In genomic region chr3:169558371-169558770, GRCh38 we compare ENCODE assay signal across 20 cellular contexts.
"Had no signal": no experiment of that assay in that cellular context is flagged by ENCODE, and none has a peak within 500 bp of the region (broad histone marks: within the 10 kb centered on the region; RNA-seq: fewer than 3 reads in every experiment).

No MANE protein-coding gene starts in this region.

- H3K36me3 Mint-ChIP-seq: activated CD8-positive, alpha-beta memory T cell treated with anti-CD3 and anti-CD28 coated beads, Interleukin-2, amount 10 ng/mL, durations not matched to agents 7 days and 5 days; brain; naive thymus-derived CD8-positive, alpha-beta T cell had no signal

- H3K4me3 Mint-ChIP-seq: activated B cell treated with CpG ODN at 0.5 μM for 24 hours; activated CD4-positive, alpha-beta memory T cell treated with anti-CD3 and anti-CD28 coated beads, Interleukin-2, amount 10 ng/mL, durations not matched to agents 7 days and 5 days; activated CD8-positive, alpha-beta memory T cell treated with anti-CD3 and anti-CD28 coated beads, Interleukin-2, amount 10 ng/mL, durations not matched to agents 7 days and 5 days; brain; naive thymus-derived CD8-positive, alpha-beta T cell had no signal

- H3K27ac Mint-ChIP-seq: activated B cell treated with CpG ODN at 0.5 μM for 24 hours; activated CD4-positive, alpha-beta memory T cell treated with anti-CD3 and anti-CD28 coated beads, Interleukin-2, amount 10 ng/mL, durations not matched to agents 7 days and 5 days; activated CD8-positive, alpha-beta memory T cell treated with anti-CD3 and anti-CD28 coated beads, Interleukin-2, amount 10 ng/mL, durations not matched to agents 7 days and 5 days; activated T-helper 2 cell treated with anti-CD3 and anti-CD28 coated beads, Interferon-gamma antibody, Interleukin-2, Interleukin-4, amounts not matched to agents 10 μg/mL and 5 μg/mL and 100 μg/mL, durations not matched to agents 14 hours and 24 hours and 36 hours; naive thymus-derived CD8-positive, alpha-beta T cell had no signal

- ATAC-seq: activated CD8-positive, alpha-beta memory T cell treated with anti-CD3 and anti-CD28 coated beads, Interleukin-2, amount 10 ng/mL, durations not matched to agents 7 days and 5 days; lower lobe of right lung; naive thymus-derived CD8-positive, alpha-beta T cell; pancreas had no signal

- H3K36me3 ChIP-seq: lower lobe of right lung, neutrophil, pancreas, tibial nerve had no signal

- H3K27me3 Mint-ChIP-seq: activated B cell treated with CpG ODN at 0.5 μM for 24 hours; activated CD4-positive, alpha-beta memory T cell treated with anti-CD3 and anti-CD28 coated beads, Interleukin-2, amount 10 ng/mL, durations not matched to agents 7 days and 5 days had no signal

- H3K9me3 Mint-ChIP-seq: activated B cell treated with CpG ODN at 0.5 μM for 24 hours; activated CD4-positive, alpha-beta memory T cell treated with anti-CD3 and anti-CD28 coated beads, Interleukin-2, amount 10 ng/mL, durations not matched to agents 7 days and 5 days; activated T-helper 2 cell treated with anti-CD3 and anti-CD28 coated beads, Interferon-gamma antibody, Interleukin-2, Interleukin-4, amounts not matched to agents 10 μg/mL and 5 μg/mL and 100 μg/mL, durations not matched to agents 14 hours and 24 hours and 36 hours; brain had no signal

- H3K4me3 ChIP-seq: lower lobe of right lung, pancreas, tibial nerve had no signal

- H3K9me3 ChIP-seq: lower lobe of right lung, neutrophil, pancreas, tibial nerve had no signal

- H3K27me3 ChIP-seq: neutrophil, pancreas, tibial nerve had no signal

- H3K4me1 Mint-ChIP-seq: activated B cell treated with CpG ODN at 0.5 μM for 24 hours had no signal

- H3K27ac ChIP-seq: lower lobe of right lung, neutrophil, pancreas, tibial nerve had no signal

- DNase-seq: activated B cell treated with CpG ODN at 0.5 μM for 24 hours; activated CD4-positive, alpha-beta memory T cell treated with anti-CD3 and anti-CD28 coated beads, Interleukin-2, amount 10 ng/mL, durations not matched to agents 7 days and 5 days; activated CD4-positive, alpha-beta T cell treated with anti-CD3 and anti-CD28 coated beads for 48 hours; activated CD8-positive, alpha-beta memory T cell treated with anti-CD3 and anti-CD28 coated beads, Interleukin-2, amount 10 ng/mL, durations not matched to agents 7 days and 5 days; activated naive CD4-positive, alpha-beta T cell treated with Interleukin-2 at 50 U/mL for 16 hours; activated T-cell treated with anti-CD3 and anti-CD28 coated beads, Interleukin-2, amount 50 U/mL, for 1 hour; caudate nucleus; erythroblast; head of caudate nucleus; lower lobe of right lung; naive thymus-derived CD8-positive, alpha-beta T cell; pancreas; retina; stimulated activated CD8-positive, alpha-beta memory T cell treated with anti-CD3 and anti-CD28 coated beads, Interleukin-4, amount 100 ng/mL, for 48 hours; stimulated activated naive CD4-positive, alpha-beta T cell; T-helper 9 cell had no signal
